14 cellular contexts compared by ENCODE assay signal in genomic region chr10:74851834-74852233, GRCh38. TPM values are rescaled to one million over a fixed set of nuclear protein-coding genes. Genes with fewer than 3 reads are reported as not detected.
DNase-seq lines count a peak whose midpoint lies in the region; ATAC-seq and TF ChIP-seq lines count a peak whose summit lies in the region.
"Had no signal": no experiment of that assay in that cellular context is flagged by ENCODE, and none has a peak within 500 bp of the region (broad histone marks: within the 10 kb centered on the region; RNA-seq: fewer than 3 reads in every experiment).

No MANE protein-coding gene starts in this region.

- H3K4me1 Mint-ChIP-seq in CD4-positive, alpha-beta T cell (ENCODE audit: low read depth), result peaks cover 51% of the 10 kb centered on the region
- H3K4me1 Mint-ChIP-seq in IgD-negative memory B cell, result peaks cover 24 to 34% (median 26%) of the 10 kb centered on the region in 3 donors
- H3K4me1 Mint-ChIP-seq in naive thymus-derived CD4-positive, alpha-beta T cell, result peaks cover 21 to 68% (median 50%) of the 10 kb centered on the region in 7 donors

- peaks cover 51% of the 10 kb centered on the region for H3K36me3 Mint-ChIP-seq in CD4-positive, alpha-beta T cell (ENCODE audit: low read depth)
- H3K36me3 Mint-ChIP-seq in IgD-negative memory B cell, result peaks cover under 1% of the 10 kb centered on the region
- peaks cover 0 to 23% (median 19%) of the 10 kb centered on the region in 5 donors for H3K36me3 Mint-ChIP-seq in naive thymus-derived CD4-positive, alpha-beta T cell

- H3K9me3 ChIP-seq in CD4-positive, alpha-beta T cell (ENCODE audit: control insufficient read depth, low read length), result no peaks in the 10 kb centered on the region
- H3K9me3 ChIP-seq in mammary epithelial cell (replicated peaks; ENCODE audit: insufficient read depth, low read length), result no peaks in the 10 kb centered on the region
- no peaks in the 10 kb centered on the region for H3K9me3 ChIP-seq in naive thymus-derived CD4-positive, alpha-beta T cell (ENCODE audit: control insufficient read depth in 2 of 3, low read length in 3 of 3)
- H3K9me3 ChIP-seq: SJCRH30, thoracic aorta had no signal

- intact Hi-C loops in CD4-positive, alpha-beta T cell (cut with DNase I, micrococcal nuclease), result no loop called here
- intact Hi-C loops in mammary epithelial cell (cut with micrococcal nuclease), result no loop called here
- intact Hi-C loops in naive thymus-derived CD4-positive, alpha-beta T cell (cut with micrococcal nuclease), result no loop called here

- CTCF ChIA-PET in CD4-positive, alpha-beta T cell (lab: Charles Lee), result no interaction called here
- CTCF ChIA-PET in mammary epithelial cell (lab: Charles Lee; ENCODE audit: low non-redundant PET), result interaction anchor here (0.6 kb wide), 1 partner anchor 62 kb away, joined by 4 read pairs; no protein-coding TSS in a partner anchor
- CTCF ChIA-PET in naive thymus-derived CD4-positive, alpha-beta T cell (lab: Charles Lee), result no interaction called here

- BruUV-seq in mammary epithelial cell (replicated peaks; lab: Mats Ljungman, UMichigan), result no TSS peak

- in situ Hi-C loops in mammary epithelial cell (cut with MboI; ENCODE audit: low sequenced_read_pairs in 2 of 2), result no loop called here

- dilution Hi-C loops in mammary epithelial cell (cut with HindIII; ENCODE audit: low sequenced_read_pairs), result no loop called here

- H3K9ac ChIP-seq in mammary epithelial cell (ENCODE audit: insufficient read depth, low read length), result no peak overlapping the region

- peak overlapping the region; percentile 84 for H3K4me2 ChIP-seq in mammary epithelial cell (ENCODE audit: insufficient read depth, low read depth, low read length)

- H3K27me3 ChIP-seq in CD4-positive, alpha-beta T cell (ENCODE audit: control insufficient read depth, insufficient read depth, low read length), result no peaks in the 10 kb centered on the region
- no peaks in the 10 kb centered on the region for H3K27me3 ChIP-seq in mammary epithelial cell (ENCODE audit: insufficient read depth, low read length)
- no peaks in the 10 kb centered on the region for H3K27me3 ChIP-seq in naive thymus-derived CD4-positive, alpha-beta T cell (ENCODE audit: control insufficient read depth in 2 of 2, insufficient read depth in 2 of 2, low read length in 2 of 2)
- H3K27me3 ChIP-seq: foreskin keratinocyte, SJCRH30 had no signal

- no peak for DNase-seq in CD4-positive, alpha-beta T cell
- no peak for DNase-seq in mammary epithelial cell
- DNase-seq in naive thymus-derived CD4-positive, alpha-beta T cell, result no peak
- DNase-seq in midbrain (lab: John Stamatoyannopoulos, UW), result no peak
- no peak for DNase-seq in putamen (ENCODE audit: low spot score)
- DNase-seq: activated CD8-positive, alpha-beta memory T cell treated with anti-CD3 and anti-CD28 coated beads for 24 hours; activated naive CD4-positive, alpha-beta T cell; effector CD8-positive, alpha-beta T cell; posterior cingulate gyrus; SJCRH30 had no signal

- H3K36me3 ChIP-seq in mammary epithelial cell (ENCODE audit: insufficient read depth, low read length), result no peaks in the 10 kb centered on the region
- peaks cover 0 to 4% (median 0%) of the 10 kb centered on the region in 3 experiments for H3K36me3 ChIP-seq in naive thymus-derived CD4-positive, alpha-beta T cell (ENCODE audit: control insufficient read depth in 2 of 3, insufficient read depth in 3 of 3, low read length in 3 of 3)
- H3K36me3 ChIP-seq: thoracic aorta had no signal

- H2AFZ ChIP-seq in mammary epithelial cell (ENCODE audit: low read depth, low read length), result no peak overlapping the region

- H4K20me1 ChIP-seq in mammary epithelial cell (ENCODE audit: insufficient read depth, low read length), result no peaks in the 10 kb centered on the region

- peaks cover 16% of the 10 kb centered on the region for H3K4me1 ChIP-seq in mammary epithelial cell (ENCODE audit: insufficient read depth, low read length)
- peaks cover 8 to 9% of the 10 kb centered on the region in 2 donors for H3K4me1 ChIP-seq in naive thymus-derived CD4-positive, alpha-beta T cell (ENCODE audit: control insufficient read depth in 2 of 2, insufficient read depth in 2 of 2, low read length in 2 of 2)
- H3K4me1 ChIP-seq: SJCRH30 had no signal

- no peak for ATAC-seq in CD4-positive, alpha-beta T cell (ENCODE audit: poor library complexity)
- no peak for ATAC-seq in naive thymus-derived CD4-positive, alpha-beta T cell
- ATAC-seq in GM18868 (IDR thresholded peaks at IDR 0.05; ENCODE audit: unreplicated experiment), result no peak

- no peaks in the 10 kb centered on the region for H3K9me3 Mint-ChIP-seq in CD4-positive, alpha-beta T cell
- no peaks in the 10 kb centered on the region for H3K9me3 Mint-ChIP-seq in IgD-negative memory B cell
- peaks cover 0 to 8% (median 0%) of the 10 kb centered on the region in 11 donors for H3K9me3 Mint-ChIP-seq in naive thymus-derived CD4-positive, alpha-beta T cell

- no peak overlapping the region for H3K4me3 Mint-ChIP-seq in CD4-positive, alpha-beta T cell
- no peak overlapping the region for H3K4me3 Mint-ChIP-seq in IgD-negative memory B cell
- peak overlapping the region in 8 of 10 donors; percentile 2 to 69 (median 36) for H3K4me3 Mint-ChIP-seq in naive thymus-derived CD4-positive, alpha-beta T cell

- H3K27ac Mint-ChIP-seq in CD4-positive, alpha-beta T cell, result peak overlapping the region; percentile 70
- peak overlapping the region in 2 of 3 donors; percentile 25 to 81 for H3K27ac Mint-ChIP-seq in IgD-negative memory B cell
- peak overlapping the region in 7 of 9 donors; percentile 4 to 90 (median 62) for H3K27ac Mint-ChIP-seq in naive thymus-derived CD4-positive, alpha-beta T cell

- POLR2A ChIA-PET in CD4-positive, alpha-beta T cell (lab: Charles Lee), result no interaction called here
- POLR2A ChIA-PET in naive thymus-derived CD4-positive, alpha-beta T cell (lab: Charles Lee), result interaction anchor here (1.1 kb wide), 1 partner anchor 144 kb away, joined by 3 read pairs; no protein-coding TSS in a partner anchor

- peaks cover 53% of the 10 kb centered on the region for H3K79me2 ChIP-seq in mammary epithelial cell (ENCODE audit: insufficient read depth, low read length)

- H3K27me3 Mint-ChIP-seq in CD4-positive, alpha-beta T cell, result no peaks in the 10 kb centered on the region
- H3K27me3 Mint-ChIP-seq in IgD-negative memory B cell, result no peaks in the 10 kb centered on the region
- H3K27me3 Mint-ChIP-seq in naive thymus-derived CD4-positive, alpha-beta T cell, result no peaks in the 10 kb centered on the region

- TF ChIP-seq CTCF in CD4-positive, alpha-beta T cell (IDR thresholded peaks at IDR 0.05), result no peak
- TF ChIP-seq CTCF in mammary epithelial cell (conservative IDR thresholded peaks at IDR 0.05 in 1 of 2, IDR thresholded peaks at IDR 0.05 in 1 of 2; ENCODE audit: extremely low read depth in 1 of 2, insufficient read depth in 1 of 2, low read depth in 1 of 2, low read length in 2 of 2), result no peak

- peak overlapping the region in 1 of 3 experiments; percentile 9 for H3K4me3 ChIP-seq in mammary epithelial cell (replicated peaks in 1 of 3; ENCODE audit: insufficient read depth in 1 of 3, low read depth in 2 of 3, low read length in 3 of 3)
- no peak overlapping the region for H3K4me3 ChIP-seq in naive thymus-derived CD4-positive, alpha-beta T cell (ENCODE audit: low read length)
- H3K4me3 ChIP-seq: SJCRH30 had no signal

- no peak overlapping the region for H3K27ac ChIP-seq in CD4-positive, alpha-beta T cell (ENCODE audit: low read depth, low read length)
- H3K27ac ChIP-seq in mammary epithelial cell (ENCODE audit: insufficient read depth, low read depth, low read length), result peak overlapping the region; percentile 48
- no peak overlapping the region for H3K27ac ChIP-seq in naive thymus-derived CD4-positive, alpha-beta T cell (ENCODE audit: low read depth, low read length)
- H3K27ac ChIP-seq: foreskin keratinocyte, SJCRH30, thoracic aorta had no signal

RNA-seq across cellular contexts. Expression of gene KAT6B, which starts 25.4 kb away (rescaled TPM):
- 10 to 100 TPM; 70.3 to 74.2 TPM for total RNA-seq in CD4-positive, alpha-beta T cell
- 27.1 TPM for polyA plus RNA-seq in IgD-negative memory B cell
- total RNA-seq in mammary epithelial cell, result 10 to 100 TPM; 12.1 to 22.2 TPM
- 1.4 TPM for polyA plus RNA-seq in mammary epithelial cell
- 27.6 TPM for polyA minus RNA-seq in mammary epithelial cell
- 10 to 100 TPM; 33.2 to 80.5 (median 68.5) TPM for total RNA-seq in naive thymus-derived CD4-positive, alpha-beta T cell
- 10 to 100 TPM; 33.7 to 35.0 TPM for polyA plus RNA-seq in naive thymus-derived CD4-positive, alpha-beta T cell

Comparison
In these comparisons a context has a peak if more than half of its experiments do, and no peak if none do; other contexts are left out.
1. H3K4me3 Mint-ChIP-seq: peak in naive thymus-derived CD4-positive, alpha-beta T cell (8 of 10); none in CD4-positive, alpha-beta T cell (single experiment) and IgD-negative memory B cell (0 of 4).
2. Peak in every context shown above with its lines, with median percentiles within 50 percentile points of each other: H3K27ac Mint-ChIP-seq.